In the genomic region with DNA sequence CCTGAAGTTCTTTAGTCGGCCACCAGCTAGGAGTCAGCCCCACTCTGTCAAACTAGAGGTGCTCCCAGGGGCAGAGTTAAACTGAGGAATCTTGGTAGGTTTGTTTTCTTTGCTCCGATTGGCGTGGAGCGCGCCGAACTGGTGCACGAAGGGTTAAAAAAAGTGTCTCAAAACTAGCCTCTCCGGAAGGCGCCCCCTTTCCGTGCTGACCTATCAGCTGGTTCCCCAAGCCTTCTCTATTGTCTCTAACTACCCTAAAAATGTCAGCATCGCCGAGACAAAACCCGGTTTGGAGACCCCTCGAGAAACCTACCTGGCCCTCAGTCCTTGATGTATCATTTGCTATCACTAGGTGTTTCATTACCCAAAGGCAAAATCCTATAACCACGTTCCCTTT, we compare ENCODE assay signal across 11 cellular contexts. TPM values are rescaled to one million over a fixed set of nuclear protein-coding genes. Genes with fewer than 3 reads are reported as not detected.
A peak's percentile ranks its signal among the peaks of the same experiment; 100 is the strongest.
DNase-seq lines count a peak whose midpoint lies in the region; ATAC-seq and TF ChIP-seq lines count a peak whose summit lies in the region.
"Had no signal": no experiment of that assay in that cellular context is flagged by ENCODE, and none has a peak within 500 bp of the region (broad histone marks: within the 10 kb centered on the region; RNA-seq: fewer than 3 reads in every experiment).

No MANE protein-coding gene starts in this region.

- peak; percentile 7 for DNase-seq in activated CD8-positive, alpha-beta T cell treated with anti-CD3 and anti-CD28 coated beads for 36 hours
- DNase-seq in activated CD8-positive, alpha-beta T cell treated with anti-CD3 and anti-CD28 coated beads, Interleukin-2, amount 10 ng/mL, durations not matched to agents 7 days and 5 days = no peak
- DNase-seq in breast epithelium (ENCODE audit: low spot score in 2 of 2) (no peak), transverse colon (no peak), Kasumi-1 (lab: John Stamatoyannopoulos, UW) (no peak), NCI-H2107 (lab: John Stamatoyannopoulos, UW) (no peak)
- no peak for DNase-seq in CD4-positive, alpha-beta memory T cell
- DNase-seq: GDM1 had no signal

- peaks cover 3% of the 10 kb centered on the region for H3K36me3 Mint-ChIP-seq in activated CD8-positive, alpha-beta T cell treated with anti-CD3 and anti-CD28 coated beads for 36 hours (ENCODE audit: low read depth)
- no peaks in the 10 kb centered on the region for H3K36me3 Mint-ChIP-seq in activated CD8-positive, alpha-beta T cell treated with anti-CD3 and anti-CD28 coated beads, Interleukin-2, amount 10 ng/mL, durations not matched to agents 7 days and 5 days (ENCODE audit: low read depth)
- peaks cover 0 to 4% of the 10 kb centered on the region in 2 donors for H3K36me3 Mint-ChIP-seq in CD4-positive, alpha-beta memory T cell

- H3K4me1 Mint-ChIP-seq in activated CD8-positive, alpha-beta T cell treated with anti-CD3 and anti-CD28 coated beads for 36 hours (ENCODE audit: low read depth) = peaks cover 32% of the 10 kb centered on the region
- H3K4me1 Mint-ChIP-seq in activated CD8-positive, alpha-beta T cell treated with anti-CD3 and anti-CD28 coated beads, Interleukin-2, amount 10 ng/mL, durations not matched to agents 7 days and 5 days (ENCODE audit: low read depth) = peaks cover 26% of the 10 kb centered on the region
- peaks cover 28 to 41% (median 34%) of the 10 kb centered on the region in 4 donors for H3K4me1 Mint-ChIP-seq in CD4-positive, alpha-beta memory T cell

- TF ChIP-seq POLR2A in breast epithelium (IDR thresholded peaks at IDR 0.05) (no peak), transverse colon (IDR thresholded peaks at IDR 0.05) (no peak)

- H3K9me3 Mint-ChIP-seq in activated CD8-positive, alpha-beta T cell treated with anti-CD3 and anti-CD28 coated beads for 36 hours = no peaks in the 10 kb centered on the region
- no peaks in the 10 kb centered on the region for H3K9me3 Mint-ChIP-seq in activated CD8-positive, alpha-beta T cell treated with anti-CD3 and anti-CD28 coated beads, Interleukin-2, amount 10 ng/mL, durations not matched to agents 7 days and 5 days (ENCODE audit: insufficient read depth)
- H3K9me3 Mint-ChIP-seq in CD4-positive, alpha-beta memory T cell = peaks cover 0 to 3% (median 0%) of the 10 kb centered on the region in 8 donors

- H3K27ac ChIP-seq in breast epithelium (peak overlapping the region; percentile 89 to 92), liver (ENCODE audit: low read depth in 1 of 2, low read length in 2 of 2) (peak overlapping the region; percentile 13 to 31), transverse colon (peak overlapping the region; percentile 74 to 88 (median 83))
- H3K27ac ChIP-seq in CD4-positive, alpha-beta memory T cell (ENCODE audit: low read depth, low read length) = no peak overlapping the region

- no peak overlapping the region for H3K27ac Mint-ChIP-seq in activated CD8-positive, alpha-beta T cell treated with anti-CD3 and anti-CD28 coated beads for 36 hours
- H3K27ac Mint-ChIP-seq in activated CD8-positive, alpha-beta T cell treated with anti-CD3 and anti-CD28 coated beads, Interleukin-2, amount 10 ng/mL, durations not matched to agents 7 days and 5 days = no peak overlapping the region
- H3K27ac Mint-ChIP-seq in CD4-positive, alpha-beta memory T cell = peak overlapping the region in 3 of 7 donors; percentile 33 to 49 (median 37)

- TF ChIP-seq CTCF in activated CD8-positive, alpha-beta T cell treated with anti-CD3 and anti-CD28 coated beads for 36 hours (IDR thresholded peaks at IDR 0.05) = no peak
- TF ChIP-seq CTCF in breast epithelium (IDR thresholded peaks at IDR 0.05) (peak in 1 of 3 donors; percentile 25), liver (IDR thresholded peaks at IDR 0.05; ENCODE audit: low read depth, low read length, missing input control) (no peak), transverse colon (IDR thresholded peaks at IDR 0.05) (no peak)

- H3K4me3 Mint-ChIP-seq in activated CD8-positive, alpha-beta T cell treated with anti-CD3 and anti-CD28 coated beads for 36 hours = no peak overlapping the region
- H3K4me3 Mint-ChIP-seq in activated CD8-positive, alpha-beta T cell treated with anti-CD3 and anti-CD28 coated beads, Interleukin-2, amount 10 ng/mL, durations not matched to agents 7 days and 5 days = no peak overlapping the region
- no peak overlapping the region for H3K4me3 Mint-ChIP-seq in CD4-positive, alpha-beta memory T cell
- H3K4me3 Mint-ChIP-seq: activated naive CD8-positive, alpha-beta T cell had no signal

- POLR2A ChIA-PET in activated CD8-positive, alpha-beta T cell treated with anti-CD3 and anti-CD28 coated beads for 36 hours (lab: Charles Lee) = no interaction called here
- POLR2A ChIA-PET in activated CD8-positive, alpha-beta T cell treated with anti-CD3 and anti-CD28 coated beads, Interleukin-2, amount 10 ng/mL, durations not matched to agents 7 days and 5 days (lab: Charles Lee) = no interaction called here
- POLR2A ChIA-PET in CD4-positive, alpha-beta memory T cell (lab: Charles Lee; ENCODE audit: partially characterized antibody) = interaction anchor here (2.8 kb wide), 1 partner anchor 62 kb away, joined by 7 read pairs; a partner anchor contains a TSS

- H3K4me1 ChIP-seq in breast epithelium (no peaks in the 10 kb centered on the region), liver (ENCODE audit: control insufficient read depth in 4 of 4, insufficient read depth in 4 of 4, low read length in 3 of 4) (peaks cover 4 to 28% (median 24%) of the 10 kb centered on the region in 4 donors), transverse colon (peaks cover 0 to 52% (median 14%) of the 10 kb centered on the region in 4 donors)
- peaks cover 46% of the 10 kb centered on the region for H3K4me1 ChIP-seq in CD4-positive, alpha-beta memory T cell (ENCODE audit: insufficient read depth, low read length)

- peak overlapping the region; percentile 60 to 86 (median 78) for H3K4me3 ChIP-seq in breast epithelium
- peak overlapping the region in 1 of 3 donors; percentile 45 for H3K4me3 ChIP-seq in liver (ENCODE audit: low read depth in 1 of 3, low read length in 3 of 3)
- peak overlapping the region; percentile 42 to 63 (median 50) for H3K4me3 ChIP-seq in transverse colon
- H3K4me3 ChIP-seq in CD4-positive, alpha-beta memory T cell (ENCODE audit: low read length in 2 of 2) = peak overlapping the region in 1 of 2 donors; percentile 40
- H3K4me3 ChIP-seq: K562 had no signal

- no peaks in the 10 kb centered on the region for H3K9me3 ChIP-seq in breast epithelium
- H3K9me3 ChIP-seq in liver (ENCODE audit: control insufficient read depth in 4 of 4, low read length in 3 of 4) = no peaks in the 10 kb centered on the region
- no peaks in the 10 kb centered on the region for H3K9me3 ChIP-seq in transverse colon
- H3K9me3 ChIP-seq in CD4-positive, alpha-beta memory T cell (ENCODE audit: control insufficient read depth in 1 of 2, low read length in 2 of 2) = no peaks in the 10 kb centered on the region

- in situ Hi-C loops in transverse colon (cut with MboI; ENCODE audit: low pct_ligation_motif_present in 1 of 4, low pct_unique_long_range_greater_than_20kb in 1 of 4, low sequenced_read_pairs in 3 of 4) = loop anchor here (25.0 kb wide), 5 partner anchors 165 to 1465 kb away; no protein-coding TSS in a partner anchor

- peaks cover 40% of the 10 kb centered on the region for H3K27me3 Mint-ChIP-seq in activated CD8-positive, alpha-beta T cell treated with anti-CD3 and anti-CD28 coated beads for 36 hours
- peaks cover 46% of the 10 kb centered on the region for H3K27me3 Mint-ChIP-seq in activated CD8-positive, alpha-beta T cell treated with anti-CD3 and anti-CD28 coated beads, Interleukin-2, amount 10 ng/mL, durations not matched to agents 7 days and 5 days (ENCODE audit: low read depth)
- H3K27me3 Mint-ChIP-seq in CD4-positive, alpha-beta memory T cell = peaks cover 3 to 9% of the 10 kb centered on the region in 2 donors

- intact Hi-C loops in activated CD8-positive, alpha-beta T cell treated with anti-CD3 and anti-CD28 coated beads for 36 hours (cut with micrococcal nuclease) = no loop called here
- intact Hi-C loops in breast epithelium (cut with DNase I; ENCODE audit: low total_unique reads) = no loop called here
- intact Hi-C loops in transverse colon (cut with DNase I; ENCODE audit: low total_unique reads) = loop anchor here (10.0 kb wide), 1 partner anchor 177 kb away; no protein-coding TSS in a partner anchor
- intact Hi-C loops in CD4-positive, alpha-beta memory T cell (cut with micrococcal nuclease) = loop anchor here (5.0 kb wide), 1 partner anchor 825 kb away; a partner anchor contains a TSS

- CTCF ChIA-PET in activated CD8-positive, alpha-beta T cell treated with anti-CD3 and anti-CD28 coated beads for 36 hours (lab: Charles Lee) = no interaction called here
- CTCF ChIA-PET in activated CD8-positive, alpha-beta T cell treated with anti-CD3 and anti-CD28 coated beads, Interleukin-2, amount 10 ng/mL, durations not matched to agents 7 days and 5 days (lab: Charles Lee) = no interaction called here
- CTCF ChIA-PET in CD4-positive, alpha-beta memory T cell (lab: Charles Lee; ENCODE audit: partially characterized antibody) = interaction anchor here (1.1 to 1.2 kb wide), 2 partner anchors 11 to 25 kb away, joined by 3 read pairs; no protein-coding TSS in a partner anchor

- H3K27me3 ChIP-seq in breast epithelium (no peaks in the 10 kb centered on the region), liver (ENCODE audit: control insufficient read depth in 4 of 4, insufficient read depth in 4 of 4, low read length in 3 of 4) (no peaks in the 10 kb centered on the region), transverse colon (peaks cover 44% of the 10 kb centered on the region)
- H3K27me3 ChIP-seq in CD4-positive, alpha-beta memory T cell (ENCODE audit: insufficient read depth, low read length) = no peaks in the 10 kb centered on the region

- no peaks in the 10 kb centered on the region for H3K36me3 ChIP-seq in breast epithelium
- no peaks in the 10 kb centered on the region for H3K36me3 ChIP-seq in liver (ENCODE audit: control insufficient read depth in 4 of 4, insufficient read depth in 3 of 4, low read depth in 1 of 4, low read length in 3 of 4)
- no peaks in the 10 kb centered on the region for H3K36me3 ChIP-seq in transverse colon
- H3K36me3 ChIP-seq in CD4-positive, alpha-beta memory T cell (ENCODE audit: insufficient read depth, low read length) = no peaks in the 10 kb centered on the region

- WGBS in liver = 7% methylated on average over 15 of the region's 15 CpGs
- 1 to 10% methylated on average over 14 to 15 of the region's 15 CpGs for WGBS in transverse colon (ENCODE audit: low coverage in 1 of 2), 2 donors

- H3K9ac ChIP-seq in liver (ENCODE audit: low read depth in 1 of 2, low read length in 2 of 2) = peak overlapping the region in 1 of 2 donors; percentile 10

- no peak for TF ChIP-seq EP300 in transverse colon (IDR thresholded peaks at IDR 0.05; ENCODE audit: low read depth)

- TF ChIP-seq RAD21 in liver (IDR thresholded peaks at IDR 0.05) = peak in 1 of 2 donors; percentile 4

- ATAC-seq in activated CD8-positive, alpha-beta T cell treated with anti-CD3 and anti-CD28 coated beads for 36 hours = no peak
- ATAC-seq in activated CD8-positive, alpha-beta T cell treated with anti-CD3 and anti-CD28 coated beads, Interleukin-2, amount 10 ng/mL, durations not matched to agents 7 days and 5 days = no peak
- ATAC-seq: K562 had no signal

RNA-seq across cellular contexts. Expression of a gene that starts 2.2 kb away (rescaled TPM):
- not detected for total RNA-seq in activated CD8-positive, alpha-beta T cell treated with anti-CD3 and anti-CD28 coated beads for 36 hours
- not detected for total RNA-seq in activated CD8-positive, alpha-beta T cell treated with anti-CD3 and anti-CD28 coated beads, Interleukin-2, amount 10 ng/mL, durations not matched to agents 7 days and 5 days
- 10 to 100 TPM in 1 of 3 donors, 1 to 10 TPM in 2; 1.6 to 10.2 (median 9.5) TPM for total RNA-seq in breast epithelium
- under 1 TPM; 0.51 to 0.75 TPM for total RNA-seq in liver
- under 1 TPM; 0.21 to 0.31 TPM for polyA plus RNA-seq in liver
- total RNA-seq in transverse colon = 1 to 10 TPM in 2 of 4 donors, under 1 TPM in 2; 0.41 to 2.2 (median 1.1) TPM
- total RNA-seq in CD4-positive, alpha-beta memory T cell = not detected
- polyA plus RNA-seq in CD4-positive, alpha-beta memory T cell = not detected

Comparison
In these comparisons a context has a peak if more than half of its experiments do, and no peak if none do; other contexts are left out.
1. intact Hi-C loops: an anchor here in transverse colon (10.0 kb wide) and CD4-positive, alpha-beta memory T cell (5.0 kb wide); none called in activated CD8-positive, alpha-beta T cell treated with anti-CD3 and anti-CD28 coated beads for 36 hours and breast epithelium.